14 cellular contexts compared by ENCODE assay signal in the genomic region with DNA sequence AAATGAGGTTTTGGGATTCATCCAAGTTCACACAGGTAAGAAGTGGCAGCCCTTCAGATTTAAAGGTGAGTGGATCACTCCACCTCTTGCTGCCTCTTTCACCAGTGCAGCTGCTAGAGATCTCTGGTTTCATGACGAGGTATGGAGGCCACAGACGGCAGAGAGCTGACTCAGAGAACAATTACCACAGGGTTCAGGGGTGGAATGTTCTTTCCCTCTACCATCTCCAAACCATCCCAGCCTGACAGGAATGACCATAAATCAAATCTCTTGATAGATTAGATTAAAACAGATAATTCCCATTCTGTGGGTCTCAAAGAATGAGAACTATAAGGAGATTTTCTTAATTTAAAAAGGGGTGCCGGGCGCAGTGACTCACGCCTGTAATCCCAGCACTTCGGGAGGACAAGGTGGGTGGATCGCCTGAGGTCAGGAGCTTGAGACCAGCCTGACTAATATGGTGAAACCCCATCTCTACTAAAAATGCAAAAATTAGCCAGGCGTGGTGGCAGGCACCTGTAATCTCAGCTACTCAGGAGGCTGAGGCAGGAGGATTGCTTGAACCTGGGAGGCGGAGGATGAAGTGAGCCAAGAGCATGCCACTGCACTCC.
DNase-seq lines count a peak whose midpoint lies in the region; ATAC-seq, FAIRE-seq and TF ChIP-seq lines count a peak whose summit lies in the region.
"Had no signal": no experiment of that assay in that cellular context is flagged by ENCODE, and none has a peak within 500 bp of the region (broad histone marks: within the 10 kb centered on the region; RNA-seq: fewer than 3 reads in every experiment).

No MANE protein-coding gene starts in this region.

- peak; percentile 20 for DNase-seq in NCI-H2171 treated with DMSO at 0.1 percent for 48 hours (lab: John Stamatoyannopoulos, UW)
- no peak for DNase-seq in NCI-H2171 (lab: John Stamatoyannopoulos, UW)
- DNase-seq in NCI-H69 (lab: John Stamatoyannopoulos, UW) = peak; percentile 62
- peak; percentile 85 for DNase-seq in bronchial epithelial cell (ENCODE audit: low read depth)
- DNase-seq in skeletal muscle cell (ENCODE audit: low read depth) = peak; percentile 27
- DNase-seq in activated gamma-delta T cell (lab: John Stamatoyannopoulos, UW) = no peak
- DNase-seq in globus pallidus (ENCODE audit: low spot score) = no peak
- DNase-seq: activated B cell treated with CpG ODN at 0.5 μM for 24 hours, glutamatergic neuron, right cardiac atrium, Right ventricle myocardium superior, uterus had no signal

- H3K36me3 ChIP-seq in bronchial epithelial cell (ENCODE audit: control insufficient read depth, insufficient read depth, low read length) = no peaks in the 10 kb centered on the region
- H3K36me3 ChIP-seq: uterus had no signal

- no peaks in the 10 kb centered on the region for H3K27me3 ChIP-seq in bronchial epithelial cell (ENCODE audit: control insufficient read depth, insufficient read depth, low read length)
- H3K27me3 ChIP-seq: uterus had no signal

- no peak for ATAC-seq in HG02840 (IDR thresholded peaks at IDR 0.05; ENCODE audit: low FRiP score, unreplicated experiment)
- ATAC-seq: right cardiac atrium had no signal

- H3K4me3 ChIP-seq in bronchial epithelial cell (ENCODE audit: low read depth, low read length) = no peak overlapping the region
- H3K4me3 ChIP-seq in skeletal muscle cell (ENCODE audit: low read depth, low read length) = no peak overlapping the region
- H3K4me3 ChIP-seq: uterus had no signal

- TF ChIP-seq CTCF in bronchial epithelial cell (IDR thresholded peaks at IDR 0.05; ENCODE audit: insufficient read depth, low read length, severe bottlenecking) = no peak

- FAIRE-seq in bronchial epithelial cell (lab: Jason Lieb, UNC) = no peak
- FAIRE-seq: H1 had no signal

Comparison
In these comparisons a context has a peak if more than half of its experiments do, and no peak if none do; other contexts are left out.
1. DNase-seq: peak in NCI-H2171 treated with DMSO at 0.1 percent for 48 hours (single experiment), NCI-H69 (single experiment), bronchial epithelial cell (single experiment) and skeletal muscle cell (single experiment); none in NCI-H2171 (single experiment), activated gamma-delta T cell (single experiment) and globus pallidus (single experiment).